ENCODE assay signal across 4 cellular contexts in genomic region chr3:39353168-39353930, GRCh38. TPM values are rescaled to one million over a fixed set of nuclear protein-coding genes. Genes with fewer than 3 reads are reported as not detected.
"Had no signal": no experiment of that assay in that cellular context is flagged by ENCODE, and none has a peak within 500 bp of the region (broad histone marks: within the 10 kb centered on the region; RNA-seq: fewer than 3 reads in every experiment).

No MANE protein-coding gene starts in this region.

RNA-seq across cellular contexts. Expression of gene CCR8, which starts 23.8 kb away (rescaled TPM):
- total RNA-seq: GM23338, H1, HT-29, IMR-90 had no signal
- polyA plus RNA-seq: IMR-90 had no signal
